14 cellular contexts compared by ENCODE assay signal in the genomic region with DNA sequence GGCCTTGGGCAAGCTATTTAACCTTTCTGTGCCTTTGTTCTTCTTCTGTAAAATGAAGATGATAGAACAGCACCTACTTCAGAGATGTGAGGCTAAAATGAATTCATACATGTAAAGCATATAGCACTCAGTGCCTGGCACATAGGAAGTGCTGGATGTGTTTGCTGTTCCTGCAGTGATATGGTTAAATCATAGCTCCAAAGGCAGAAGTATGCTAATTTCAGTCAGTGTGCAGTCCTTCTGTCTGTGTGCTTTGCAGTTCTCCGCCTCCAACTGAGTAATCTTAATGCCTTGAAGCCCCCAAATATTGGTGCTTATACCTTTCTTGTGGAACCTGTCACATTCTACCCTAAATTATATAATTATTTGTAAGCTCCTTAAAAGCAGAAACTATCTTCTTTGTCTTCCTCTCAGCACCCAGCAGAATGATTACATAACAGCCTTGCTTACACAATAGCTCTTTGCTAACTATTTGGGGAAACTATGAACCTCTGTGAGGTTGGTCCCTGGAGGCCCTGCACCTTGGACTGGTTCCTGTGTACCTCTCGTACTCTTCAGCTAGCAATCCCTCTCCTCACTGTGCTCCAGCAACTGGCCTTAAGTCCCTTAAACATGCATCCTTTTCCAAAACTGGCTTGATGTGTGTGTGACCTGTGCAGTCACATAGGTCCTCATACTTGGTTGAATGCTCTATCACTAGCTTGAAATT. TPM values are rescaled to one million over a fixed set of nuclear protein-coding genes. Genes with fewer than 3 reads are reported as not detected.
A peak's percentile ranks its signal among the peaks of the same experiment; 100 is the strongest.
DNase-seq lines count a peak whose midpoint lies in the region; ATAC-seq and TF ChIP-seq lines count a peak whose summit lies in the region.
"Had no signal": no experiment of that assay in that cellular context is flagged by ENCODE, and none has a peak within 500 bp of the region (broad histone marks: within the 10 kb centered on the region; RNA-seq: fewer than 3 reads in every experiment).

No MANE protein-coding gene starts in this region.

- H3K36me3 ChIP-seq in left lung, result no peaks in the 10 kb centered on the region
- H3K36me3 ChIP-seq in CD4-positive, alpha-beta memory T cell (ENCODE audit: insufficient read depth, low read length), result no peaks in the 10 kb centered on the region

- H3K27ac Mint-ChIP-seq in activated B cell treated with CpG ODN at 0.5 μM for 24 hours, result no peak overlapping the region
- H3K27ac Mint-ChIP-seq in CD4-positive, alpha-beta memory T cell, result peak overlapping the region in 3 of 7 donors; percentile 3 to 74 (median 54)

- DNase-seq in NCI-H1436 (lab: John Stamatoyannopoulos, UW) (peak; percentile 41), NCI-H1436 treated with DMSO at 0.1 percent for 48 hours (lab: John Stamatoyannopoulos, UW) (no peak), activated B cell treated with CpG ODN at 0.5 μM for 24 hours (no peak), left lung (peak in 1 of 2 donors; percentile 33), RKO (ENCODE audit: low spot score) (no peak), NCI-H526 (lab: John Stamatoyannopoulos, UW) (no peak)
- no peak for DNase-seq in CD4-positive, alpha-beta memory T cell
- DNase-seq: 8988T; activated T-cell treated with anti-CD3 and anti-CD28 coated beads for 4 hours; cerebellar nuclear complex; NCI-H82; stimulated activated naive CD8-positive, alpha-beta T cell treated with anti-CD3 and anti-CD28 coated beads, Interleukin-15, Interleukin-2, amounts not matched to agents 100 U/mL and 50 U/mL, for 24 hours; T-helper 9 cell had no signal

- POLR2A ChIA-PET in activated B cell treated with CpG ODN at 0.5 μM for 24 hours (lab: Charles Lee), result no interaction called here
- POLR2A ChIA-PET in CD4-positive, alpha-beta memory T cell (lab: Charles Lee; ENCODE audit: partially characterized antibody), result interaction anchor here (1.1 to 1.7 kb wide), 2 partner anchors 23 to 25 kb away, joined by 3 to 5 read pairs; no protein-coding TSS in a partner anchor

- peak; percentile 65 for ATAC-seq in activated B cell treated with CpG ODN at 0.5 μM for 24 hours (ENCODE audit: low read depth)
- peak; percentile 88 for ATAC-seq in left lung
- ATAC-seq: stimulated activated naive CD8-positive, alpha-beta T cell treated with anti-CD3 and anti-CD28 coated beads, Interleukin-15, Interleukin-2, amounts not matched to agents 100 U/mL and 50 U/mL, for 24 hours had no signal

- CTCF ChIA-PET in activated B cell treated with CpG ODN at 0.5 μM for 24 hours (lab: Charles Lee), result no interaction called here
- CTCF ChIA-PET in CD4-positive, alpha-beta memory T cell (lab: Charles Lee; ENCODE audit: partially characterized antibody), result interaction anchor here (1.0 to 1.1 kb wide), 4 partner anchors 24 to 78 kb away, joined by 3 to 4 read pairs (median 3); no protein-coding TSS in a partner anchor

- no peak overlapping the region for H3K4me3 Mint-ChIP-seq in activated B cell treated with CpG ODN at 0.5 μM for 24 hours
- no peak overlapping the region for H3K4me3 Mint-ChIP-seq in CD4-positive, alpha-beta memory T cell

- H3K27me3 Mint-ChIP-seq in activated B cell treated with CpG ODN at 0.5 μM for 24 hours, result no peaks in the 10 kb centered on the region
- H3K27me3 Mint-ChIP-seq in CD4-positive, alpha-beta memory T cell, result no peaks in the 10 kb centered on the region

- no peaks in the 10 kb centered on the region for H3K9me3 ChIP-seq in left lung
- H3K9me3 ChIP-seq in CD4-positive, alpha-beta memory T cell (ENCODE audit: control insufficient read depth in 1 of 2, low read length in 2 of 2), result no peaks in the 10 kb centered on the region

- no peak for TF ChIP-seq CTCF in activated B cell treated with CpG ODN at 0.5 μM for 24 hours (IDR thresholded peaks at IDR 0.05)
- no peak for TF ChIP-seq CTCF in left lung (IDR thresholded peaks at IDR 0.05)

- H3K27me3 ChIP-seq in left lung, result no peaks in the 10 kb centered on the region
- H3K27me3 ChIP-seq in CD4-positive, alpha-beta memory T cell (ENCODE audit: insufficient read depth, low read length), result no peaks in the 10 kb centered on the region

- H3K27ac ChIP-seq in left lung (peak overlapping the region; percentile 29 to 78), temporal lobe (ENCODE audit: low read depth, low read length) (peak overlapping the region; percentile 33)
- no peak overlapping the region for H3K27ac ChIP-seq in CD4-positive, alpha-beta memory T cell (ENCODE audit: low read depth, low read length)

- peaks cover 18% of the 10 kb centered on the region for H3K4me1 Mint-ChIP-seq in activated B cell treated with CpG ODN at 0.5 μM for 24 hours
- H3K4me1 Mint-ChIP-seq in CD4-positive, alpha-beta memory T cell, result peaks cover 18 to 32% (median 20%) of the 10 kb centered on the region in 4 donors

- peaks cover 7% of the 10 kb centered on the region for H3K36me3 Mint-ChIP-seq in activated B cell treated with CpG ODN at 0.5 μM for 24 hours (ENCODE audit: low read depth)
- peaks cover 2 to 13% of the 10 kb centered on the region in 2 donors for H3K36me3 Mint-ChIP-seq in CD4-positive, alpha-beta memory T cell

- H3K4me1 ChIP-seq in left lung, result peaks cover 2 to 36% of the 10 kb centered on the region in 2 donors
- H3K4me1 ChIP-seq in CD4-positive, alpha-beta memory T cell (ENCODE audit: insufficient read depth, low read length), result peaks cover 12% of the 10 kb centered on the region

- intact Hi-C loops in activated B cell treated with CpG ODN at 0.5 μM for 24 hours (cut with micrococcal nuclease) (loop anchor here (5.0 kb wide), 1 partner anchor 40 kb away; no protein-coding TSS in a partner anchor), left lung (cut with DNase I) (no loop called here)
- intact Hi-C loops in CD4-positive, alpha-beta memory T cell (cut with micrococcal nuclease), result no loop called here

- H3K9me3 Mint-ChIP-seq in activated B cell treated with CpG ODN at 0.5 μM for 24 hours, result no peaks in the 10 kb centered on the region
- no peaks in the 10 kb centered on the region for H3K9me3 Mint-ChIP-seq in CD4-positive, alpha-beta memory T cell

- no peak overlapping the region for H3K4me3 ChIP-seq in left lung
- no peak overlapping the region for H3K4me3 ChIP-seq in CD4-positive, alpha-beta memory T cell (ENCODE audit: low read length in 2 of 2)

RNA-seq across cellular contexts. Expression of a gene that starts 57.0 kb away (rescaled TPM):
- 90.9 and 98.8 TPM in 2 replicates for total RNA-seq in activated B cell treated with CpG ODN at 0.5 μM for 24 hours
- 100 to 1,000 TPM in 1 of 2 donors, 10 to 100 TPM in 1; 69.4 to 122 TPM for total RNA-seq in left lung
- 203 TPM for total RNA-seq in temporal lobe
- total RNA-seq in CD4-positive, alpha-beta memory T cell, result 100 to 1,000 TPM in 1 of 2 experiments, 10 to 100 TPM in 1; 98.3 to 105 TPM
- polyA plus RNA-seq in CD4-positive, alpha-beta memory T cell, result 100 to 1,000 TPM; 161 to 226 TPM
